9 cellular contexts compared by ENCODE assay signal in the genomic region with DNA sequence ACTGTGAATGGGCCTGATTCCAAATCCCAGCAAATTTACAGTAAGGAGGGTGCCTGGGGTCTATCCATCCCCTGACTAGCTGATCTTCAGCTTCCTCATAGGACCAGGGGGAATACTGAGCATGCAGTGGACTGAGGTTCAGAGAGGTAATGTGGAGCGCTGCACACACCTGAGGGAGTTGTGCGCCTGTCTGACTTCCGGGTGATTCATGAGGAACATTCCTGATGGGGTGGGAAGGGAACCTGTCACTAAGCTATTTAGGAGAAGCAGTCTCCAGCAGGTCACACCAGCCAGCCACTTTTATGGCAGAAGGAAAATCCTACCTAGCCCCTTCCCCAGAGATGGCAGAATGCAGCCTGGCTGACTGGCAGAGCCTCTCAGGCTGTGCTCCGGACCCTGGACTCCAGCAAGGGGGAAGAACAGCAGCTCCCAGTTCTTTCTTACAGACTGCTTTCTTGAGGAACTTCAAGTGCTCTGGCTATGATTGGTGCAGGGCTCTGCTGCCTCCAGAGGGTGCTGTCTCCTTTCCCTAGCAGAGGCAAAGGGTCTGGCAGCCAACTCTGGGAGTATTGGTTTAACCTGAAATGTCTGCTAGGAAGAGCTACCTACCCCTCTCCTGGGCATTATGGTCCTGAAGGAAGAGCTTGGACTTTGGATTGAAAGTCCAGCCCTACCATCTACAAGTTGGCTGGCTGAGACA. TPM values are rescaled to one million over a fixed set of nuclear protein-coding genes. Genes with fewer than 3 reads are reported as not detected.
DNase-seq lines count a peak whose midpoint lies in the region; ATAC-seq and TF ChIP-seq lines count a peak whose summit lies in the region.
"Not testable (repeated sequence)": the region's sequence is repeated elsewhere in the genome, so short reads cannot be mapped to it uniquely, and the experiment has no call there.
"Had no signal": no experiment of that assay in that cellular context is flagged by ENCODE, and none has a peak within 500 bp of the region (broad histone marks: within the 10 kb centered on the region; RNA-seq: fewer than 3 reads in every experiment).

No MANE protein-coding gene starts in this region.

- TF ChIP-seq CTCF in DND-41 (IDR thresholded peaks at IDR 0.05; ENCODE audit: borderline replicate concordance, extremely low read depth, low read length, poor library complexity, severe bottlenecking); liver (IDR thresholded peaks at IDR 0.05; ENCODE audit: low read depth, low read length, missing input control): not testable (repeated sequence)
- TF ChIP-seq CTCF in OCI-LY7 (conservative IDR thresholded peaks at IDR 0.05; ENCODE audit: low read length) (0 out of 2 replicates have a peak, but pooled peaks have one; percentile 23), endodermal cell (conservative IDR thresholded peaks at IDR 0.05) (peak; percentile 44), cardiac muscle cell (IDR thresholded peaks at IDR 0.05; ENCODE audit: low read depth, low read length) (peak; percentile 19), retinal pigment epithelial cell (conservative IDR thresholded peaks at IDR 0.05; ENCODE audit: low read depth, low read length) (peak; percentile 14)

- not testable (repeated sequence) for H3K4me1 ChIP-seq in DND-41 (ENCODE audit: insufficient read depth, low read length); OCI-LY7 (ENCODE audit: insufficient read depth, low read length, poor library complexity, severe bottlenecking); endodermal cell (ENCODE audit: control insufficient read depth, insufficient read depth, low read length); cardiac muscle cell (ENCODE audit: low read depth); liver (ENCODE audit: control insufficient read depth in 4 of 4, insufficient read depth in 4 of 4, low read length in 3 of 4)

- H3K4me3 Mint-ChIP-seq in activated T-helper 17 cell treated with anti-CD3 and anti-CD28 coated beads, Interleukin-2, amount 50 U/mL, for 72 hours; endodermal cell: not testable (repeated sequence)

- TF ChIP-seq RAD21 in liver (IDR thresholded peaks at IDR 0.05): peak; percentile 54 to 57

- H3K79me2 ChIP-seq in DND-41 (ENCODE audit: insufficient read depth, low read length); OCI-LY7 (ENCODE audit: insufficient read depth, low read depth, low read length): not testable (repeated sequence)

- not testable (repeated sequence) for H3K9ac ChIP-seq in DND-41 (ENCODE audit: low read depth, low read length); endodermal cell (ENCODE audit: extremely low read depth, low read length, poor library complexity, severe bottlenecking); liver (ENCODE audit: low read depth in 1 of 2, low read length in 2 of 2)

- WGBS in endodermal cell (ENCODE audit: insufficient coverage in 1 of 2, insufficient read length in 1 of 2), 2 experiments: no CpG with 5 or more reads among the region's 4 CpGs
- WGBS in liver: 0% methylated on average over 1 of the region's 4 CpGs

- H3K4me1 Mint-ChIP-seq in activated T-helper 17 cell treated with anti-CD3 and anti-CD28 coated beads, Interleukin-2, amount 50 U/mL, for 72 hours; endodermal cell: not testable (repeated sequence)

- not testable (repeated sequence) for H4K20me1 ChIP-seq in DND-41 (ENCODE audit: insufficient read depth, low read length); OCI-LY7 (ENCODE audit: insufficient read depth, low read length)

- not testable (repeated sequence) for H3K27me3 Mint-ChIP-seq in activated T-helper 17 cell treated with anti-CD3 and anti-CD28 coated beads, Interleukin-2, amount 50 U/mL, for 72 hours; endodermal cell (ENCODE audit: insufficient read depth)

- H3K4me2 ChIP-seq in DND-41 (ENCODE audit: insufficient read depth, low read length); OCI-LY7 (ENCODE audit: low read length): not testable (repeated sequence)

- not testable (repeated sequence) for H2AFZ ChIP-seq in DND-41 (ENCODE audit: low read depth, low read length); OCI-LY7 (ENCODE audit: low read length)

- intact Hi-C loops in OCI-LY7 (cut with micrococcal nuclease; ENCODE audit: unreplicated experiment): not testable (repeated sequence)

- POLR2A ChIA-PET in OCI-LY7 (lab: Charles Lee): not testable (repeated sequence)

- H3K27me3 ChIP-seq in DND-41 (ENCODE audit: insufficient read depth, low read length, poor library complexity); endodermal cell (ENCODE audit: control insufficient read depth, insufficient read depth, low read length, poor library complexity, severe bottlenecking); cardiac muscle cell; liver (ENCODE audit: control insufficient read depth in 4 of 4, insufficient read depth in 4 of 4, low read length in 3 of 4): not testable (repeated sequence)

- not testable (repeated sequence) for H3K4me3 ChIP-seq in DND-41 (ENCODE audit: low read depth in 1 of 2, low read length in 2 of 2); OCI-LY7 (ENCODE audit: low read depth, low read length, poor library complexity, severe bottlenecking); endodermal cell (ENCODE audit: low read length); cardiac muscle cell; liver (ENCODE audit: low read depth in 1 of 3, low read length in 3 of 3); retinal pigment epithelial cell (ENCODE audit: low read length)

- H3K9me2 ChIP-seq in OCI-LY7 (ENCODE audit: insufficient read depth, low read length): not testable (repeated sequence)

- not testable (repeated sequence) for H3K36me3 ChIP-seq in DND-41 (ENCODE audit: insufficient read depth, low read length); OCI-LY7 (ENCODE audit: insufficient read depth, low read length); endodermal cell (ENCODE audit: control insufficient read depth, insufficient read depth, low read length); cardiac muscle cell; liver (ENCODE audit: control insufficient read depth in 4 of 4, insufficient read depth in 3 of 4, low read depth in 1 of 4, low read length in 3 of 4)

- peak; percentile 58 for ATAC-seq in DND-41 (ENCODE audit: insufficient read depth, low read depth)
- ATAC-seq in activated T-helper 17 cell treated with anti-CD3 and anti-CD28 coated beads, Interleukin-2, amount 50 U/mL, for 72 hours (replicated peaks): peak; percentile 24

- not testable (repeated sequence) for H3K27ac ChIP-seq in DND-41 (ENCODE audit: low read length); OCI-LY7 (ENCODE audit: low read depth, low read length, poor library complexity, severe bottlenecking); endodermal cell (ENCODE audit: low read depth, low read length); cardiac muscle cell; liver (ENCODE audit: low read depth in 1 of 2, low read length in 2 of 2)

- H3K27ac Mint-ChIP-seq in activated T-helper 17 cell treated with anti-CD3 and anti-CD28 coated beads, Interleukin-2, amount 50 U/mL, for 72 hours; endodermal cell: not testable (repeated sequence)

- CTCF ChIA-PET in OCI-LY7 (lab: Charles Lee; ENCODE audit: unreplicated experiment): not testable (repeated sequence)

- not testable (repeated sequence) for BruUV-seq in OCI-LY7 (replicated peaks; lab: Mats Ljungman, UMichigan)

- H3K9me3 Mint-ChIP-seq in activated T-helper 17 cell treated with anti-CD3 and anti-CD28 coated beads, Interleukin-2, amount 50 U/mL, for 72 hours; endodermal cell: not testable (repeated sequence)

- peak; percentile 8 for DNase-seq in DND-41
- not testable (repeated sequence) for DNase-seq in OCI-LY7 (ENCODE audit: low spot score); endodermal cell; cardiac muscle cell (ENCODE audit: low read depth in 1 of 2, low spot score in 1 of 2); retinal pigment epithelial cell (ENCODE audit: low read depth)

- not testable (repeated sequence) for H3K9me3 ChIP-seq in DND-41 (ENCODE audit: insufficient read depth, low read length, severe bottlenecking); OCI-LY7 (ENCODE audit: low read length); endodermal cell (ENCODE audit: control insufficient read depth, low read length); cardiac muscle cell (ENCODE audit: low read depth); liver (ENCODE audit: control insufficient read depth in 4 of 4, low read length in 3 of 4)

- H3K36me3 Mint-ChIP-seq in activated T-helper 17 cell treated with anti-CD3 and anti-CD28 coated beads, Interleukin-2, amount 50 U/mL, for 72 hours (ENCODE audit: low read depth); endodermal cell (ENCODE audit: low read depth): not testable (repeated sequence)

RNA-seq across cellular contexts. Expression of a gene that starts 2.5 kb away (rescaled TPM):
- not detected in 2 replicates for total RNA-seq in OCI-LY7 (2014; rRNA removed; shearing (Covaris generic))
- total RNA-seq in OCI-LY7 (2022) (not detected in 2 replicates), endodermal cell (under 1 TPM in 1 of 2 donors, not detected in 1; 0.24 TPM), cardiac muscle cell (0.14 and 0.21 TPM in 2 replicates), liver (not detected)
- not detected for total RNA-seq in activated T-helper 17 cell treated with anti-CD3 and anti-CD28 coated beads, Interleukin-2, amount 50 U/mL, for 72 hours
- polyA plus RNA-seq in endodermal cell (2013, experiment 1 of 2): not detected
- not detected for polyA plus RNA-seq in endodermal cell (2013, experiment 2 of 2)
- polyA plus RNA-seq in cardiac muscle cell (0.22 and 0.62 TPM in 2 replicates), liver (not detected)
- total RNA-seq: H1, MCF 10A had no signal
